Comparison of ENCODE assay signal across 8 cellular contexts in genomic region chr17:1829189-1829578, GRCh38. TPM values are rescaled to one million over a fixed set of nuclear protein-coding genes. Genes with fewer than 3 reads are reported as not detected.
DNase-seq lines count a peak whose midpoint lies in the region; ATAC-seq and TF ChIP-seq lines count a peak whose summit lies in the region.

No MANE protein-coding gene starts in this region.

- peaks cover 29% of the 10 kb centered on the region for H3K36me3 ChIP-seq in left ventricle myocardium inferior

- H3K27ac Mint-ChIP-seq in activated B cell treated with CpG ODN at 0.5 μM for 24 hours, result peak overlapping the region; percentile 83

- no peaks in the 10 kb centered on the region for H3K27me3 Mint-ChIP-seq in activated B cell treated with CpG ODN at 0.5 μM for 24 hours

- peak overlapping the region; percentile 75 for H3K4me3 ChIP-seq in left ventricle myocardium inferior

- peak overlapping the region; percentile 91 for H3K4me3 Mint-ChIP-seq in activated B cell treated with CpG ODN at 0.5 μM for 24 hours

- H3K4me1 Mint-ChIP-seq in activated B cell treated with CpG ODN at 0.5 μM for 24 hours, result peaks cover 39% of the 10 kb centered on the region

- CTCF ChIA-PET in GM10248 (lab: Yijun Ruan, JAX), result interaction anchor here (0.9 kb wide), 1 partner anchor 255 kb away, joined by 4 read pairs; no protein-coding TSS in a partner anchor
- CTCF ChIA-PET in activated B cell treated with CpG ODN at 0.5 μM for 24 hours (lab: Charles Lee), result interaction anchor here (0.7 to 1.3 kb wide), 2 partner anchors 45 to 113 kb away, joined by 3 to 5 read pairs; no protein-coding TSS in a partner anchor

- H3K9me3 Mint-ChIP-seq in activated B cell treated with CpG ODN at 0.5 μM for 24 hours, result no peaks in the 10 kb centered on the region

- peaks cover 33% of the 10 kb centered on the region for H3K36me3 Mint-ChIP-seq in activated B cell treated with CpG ODN at 0.5 μM for 24 hours (ENCODE audit: low read depth)

- TF ChIP-seq CTCF in GM10248 (IDR thresholded peaks at IDR 0.05; ENCODE audit: control extremely low read depth, extremely low read depth, low read depth, missing control alignments) (no peak), activated B cell treated with CpG ODN at 0.5 μM for 24 hours (IDR thresholded peaks at IDR 0.05) (no peak), left ventricle myocardium inferior (IDR thresholded peaks at IDR 0.05; ENCODE audit: borderline replicate concordance) (no peak)

- peak overlapping the region; percentile 78 for H3K27ac ChIP-seq in left ventricle myocardium inferior (replicated peaks)

- POLR2A ChIA-PET in GM10248 (lab: Yijun Ruan, JAX) (interaction anchor here (1.0 kb wide), 1 partner anchor 112 kb away, joined by 3 read pairs; no protein-coding TSS in a partner anchor), activated B cell treated with CpG ODN at 0.5 μM for 24 hours (lab: Charles Lee) (interaction anchor here (0.6 to 2.6 kb wide), 12 partner anchors 8 to 237 kb away, joined by 3 to 22 read pairs (median 5); partner anchors contain the start of genes SLC43A2 and WDR81)

- peaks cover 32% of the 10 kb centered on the region for H3K4me1 ChIP-seq in left ventricle myocardium inferior

- DNase-seq in GM10248 (ENCODE audit: extremely low spot score) (peak; percentile 23), activated B cell treated with CpG ODN at 0.5 μM for 24 hours (no peak), left ventricle myocardium inferior (no peak), sciatic nerve (ENCODE audit: low spot score) (no peak), epidermal melanocyte (ENCODE audit: insufficient read length, low spot score) (no peak), glomerular visceral epithelial cell (ENCODE audit: extremely low spot score) (no peak), occipital lobe (lab: John Stamatoyannopoulos, UW) (no peak)

- no peaks in the 10 kb centered on the region for H3K9me3 ChIP-seq in left ventricle myocardium inferior (replicated peaks)

- no peaks in the 10 kb centered on the region for H3K27me3 ChIP-seq in left ventricle myocardium inferior (ENCODE audit: low read depth)

- ATAC-seq in HG03025 (IDR thresholded peaks at IDR 0.05; ENCODE audit: low FRiP score, unreplicated experiment) (peak; percentile 9), activated B cell treated with CpG ODN at 0.5 μM for 24 hours (ENCODE audit: low read depth) (no peak), sciatic nerve (peak; percentile 33)

- intact Hi-C loops in activated B cell treated with CpG ODN at 0.5 μM for 24 hours (cut with micrococcal nuclease), result loop anchor here (1.0 to 2.0 kb wide), 2 partner anchors 113 to 144 kb away; partner anchors contain the start of gene PRPF8
- intact Hi-C loops in left ventricle myocardium inferior (cut with micrococcal nuclease), result no loop called here
- intact Hi-C loops in sciatic nerve (cut with DNase I), result no loop called here

RNA-seq across cellular contexts. Expression of gene SMYD4, which starts 0.5 kb away (rescaled TPM):
- total RNA-seq in activated B cell treated with CpG ODN at 0.5 μM for 24 hours (19.9 and 21.8 TPM in 2 replicates), left ventricle myocardium inferior (13.7 TPM), sciatic nerve (17.7 TPM), occipital lobe (9.8 TPM)

RNA-seq across cellular contexts. Expression of gene RPA1, which starts 0.6 kb away (rescaled TPM):
- 99.8 and 109 TPM in 2 replicates for total RNA-seq in activated B cell treated with CpG ODN at 0.5 μM for 24 hours
- total RNA-seq in left ventricle myocardium inferior, result 72.0 TPM
- total RNA-seq in sciatic nerve, result 83.0 TPM
- total RNA-seq in occipital lobe, result 16.4 TPM
